28 cellular contexts compared by ENCODE assay signal in genomic region chr1:39499668-39500067, GRCh38. TPM values are rescaled to one million over a fixed set of nuclear protein-coding genes. Genes with fewer than 3 reads are reported as not detected.
A peak's percentile ranks its signal among the peaks of the same experiment; 100 is the strongest.
DNase-seq lines count a peak whose midpoint lies in the region; ATAC-seq and TF ChIP-seq lines count a peak whose summit lies in the region.
"Had no signal": no experiment of that assay in that cellular context is flagged by ENCODE, and none has a peak within 500 bp of the region (broad histone marks: within the 10 kb centered on the region; RNA-seq: fewer than 3 reads in every experiment).

No MANE protein-coding gene starts in this region.

- 41% methylated on average over 5 of the region's 5 CpGs for WGBS in esophagus muscularis mucosa
- 31% methylated on average over 5 of the region's 5 CpGs for WGBS in right cardiac atrium
- WGBS in ovary, 3 donors = 20 to 32% (median 21%) methylated on average over 5 of the region's 5 CpGs

- ATAC-seq in right cardiac atrium (peak; percentile 80), upper lobe of right lung (peak; percentile 37)
- ATAC-seq: stimulated activated naive CD8-positive, alpha-beta T cell treated with anti-CD3 and anti-CD28 coated beads, Interleukin-15, Interleukin-2, amounts not matched to agents 100 U/mL and 50 U/mL, for 24 hours had no signal

- H3K4me3 ChIP-seq in esophagus muscularis mucosa (no peak overlapping the region), right cardiac atrium (ENCODE audit: low read length) (no peak overlapping the region), ovary (no peak overlapping the region), upper lobe of right lung (no peak overlapping the region)
- H3K4me3 ChIP-seq: colonic mucosa, GM12878, lung, MG63 had no signal

- H3K27ac ChIP-seq in esophagus muscularis mucosa (replicated peaks in 1 of 4) (peak overlapping the region; percentile 14 to 67 (median 46)), right cardiac atrium (ENCODE audit: low read length) (peak overlapping the region; percentile 73), ovary (peak overlapping the region; percentile 47 to 63), upper lobe of right lung (no peak overlapping the region)
- H3K27ac ChIP-seq: colonic mucosa, HL-60, KMS-11 had no signal

- intact Hi-C loops in esophagus muscularis mucosa (cut with DNase I) (no loop called here), right cardiac atrium (cut with DNase I) (no loop called here), ovary (cut with DNase I) (no loop called here), upper lobe of right lung (cut with DNase I) (no loop called here)

- TF ChIP-seq CTCF in esophagus muscularis mucosa (IDR thresholded peaks at IDR 0.05) = no peak
- no peak for TF ChIP-seq CTCF in ovary (IDR thresholded peaks at IDR 0.05)
- no peak for TF ChIP-seq CTCF in upper lobe of right lung (IDR thresholded peaks at IDR 0.05)

- H3K4me1 ChIP-seq in esophagus muscularis mucosa (peaks cover 7 to 27% (median 8%) of the 10 kb centered on the region in 4 donors), right cardiac atrium (ENCODE audit: control insufficient read depth, insufficient read depth, low read length) (no peaks in the 10 kb centered on the region), ovary (ENCODE audit: insufficient read depth) (peaks cover 16% of the 10 kb centered on the region), upper lobe of right lung (no peaks in the 10 kb centered on the region)
- H3K4me1 ChIP-seq: colonic mucosa had no signal

- H3K27me3 ChIP-seq in esophagus muscularis mucosa (peaks cover 0 to 15% (median 0%) of the 10 kb centered on the region in 4 donors), right cardiac atrium (ENCODE audit: control insufficient read depth, insufficient read depth) (no peaks in the 10 kb centered on the region), ovary (no peaks in the 10 kb centered on the region), upper lobe of right lung (no peaks in the 10 kb centered on the region)
- H3K27me3 ChIP-seq: colonic mucosa, MG63 had no signal

- no peaks in the 10 kb centered on the region for H3K36me3 ChIP-seq in esophagus muscularis mucosa
- no peaks in the 10 kb centered on the region for H3K36me3 ChIP-seq in ovary
- H3K36me3 ChIP-seq in upper lobe of right lung = no peaks in the 10 kb centered on the region
- H3K36me3 ChIP-seq: colonic mucosa, MG63 had no signal

- DNase-seq in esophagus muscularis mucosa (ENCODE audit: extremely low spot score) = no peak
- DNase-seq in right cardiac atrium = peak; percentile 55 to 82 (median 81)
- DNase-seq in ovary = peak in 4 of 5 donors; percentile 54 to 69 (median 64)
- no peak for DNase-seq in upper lobe of right lung
- DNase-seq in NAMALWA (ENCODE audit: low spot score) = no peak
- no peak for DNase-seq in activated effector memory CD4-positive, alpha-beta T cell treated with anti-CD3 and anti-CD28 coated beads, Interleukin-2, amount 50 U/mL, for 16 hours
- no peak for DNase-seq in Ammon's horn (ENCODE audit: low spot score)
- no peak for DNase-seq in dedifferentiated amniotic fluid mesenchymal stem cell (ENCODE audit: extremely low spot score)
- DNase-seq: activated CD4-positive, alpha-beta memory T cell treated with anti-CD3 and anti-CD28 coated beads, Interleukin-2, amount 10 ng/mL, durations not matched to agents 7 days and 5 days; activated CD4-positive, alpha-beta T cell treated with anti-CD3 and anti-CD28 coated beads for 1 hour; activated CD8-positive, alpha-beta memory T cell treated with anti-CD3 and anti-CD28 coated beads, Interleukin-2, amount 50 U/mL, for 4 hours; activated naive CD4-positive, alpha-beta T cell treated with anti-CD3 and anti-CD28 coated beads, Interleukin-2, amount 50 U/mL, for 16 hours; amniotic stem cell; colonic mucosa; effector CD8-positive, alpha-beta T cell; glutamatergic neuron; islet precursor cell; MG63; NCI-H345; SHP77 treated with DMSO at 0.1 percent for 48 hours; stimulated activated CD4-positive, alpha-beta T cell treated with anti-CD3 and anti-CD28 coated beads, Interleukin-2, amount 100 ng/mL, for 24 hours; stimulated activated naive CD8-positive, alpha-beta T cell treated with anti-CD3 and anti-CD28 coated beads, Interleukin-15, Interleukin-2, amounts not matched to agents 100 U/mL and 50 U/mL, for 24 hours had no signal

- H3K9me3 ChIP-seq in esophagus muscularis mucosa (no peaks in the 10 kb centered on the region), right cardiac atrium (ENCODE audit: control insufficient read depth, low read length) (no peaks in the 10 kb centered on the region), ovary (no peaks in the 10 kb centered on the region), upper lobe of right lung (no peaks in the 10 kb centered on the region)
- H3K9me3 ChIP-seq: colonic mucosa, MG63 had no signal

- TF ChIP-seq EP300 in esophagus muscularis mucosa (IDR thresholded peaks at IDR 0.05) (no peak), ovary (IDR thresholded peaks at IDR 0.05) (no peak)

- TF ChIP-seq POLR2A in esophagus muscularis mucosa (IDR thresholded peaks at IDR 0.05; ENCODE audit: low read depth) (no peak), ovary (IDR thresholded peaks at IDR 0.05) (no peak)

RNA-seq across cellular contexts. Expression of gene BMP8A, which starts 8.2 kb away (rescaled TPM):
- total RNA-seq in esophagus muscularis mucosa = 1 to 10 TPM in 3 of 4 donors, under 1 TPM in 1; 0.99 to 3.0 (median 2.2) TPM
- total RNA-seq in right cardiac atrium = 1 to 10 TPM; 1.6 to 2.5 (median 2.2) TPM
- 0.32 TPM for polyA plus RNA-seq in right cardiac atrium
- 10 to 100 TPM in 2 of 7 donors, 1 to 10 TPM in 5; 1.4 to 11.0 (median 6.9) TPM for total RNA-seq in ovary
- polyA plus RNA-seq in ovary = 1 to 10 TPM in 1 of 2 donors, not detected in 1; 1.2 TPM
- total RNA-seq in upper lobe of right lung = 0.29 TPM
- total RNA-seq: activated CD4-positive, alpha-beta memory T cell treated with anti-CD3 and anti-CD28 coated beads, Interleukin-2, amount 10 ng/mL, durations not matched to agents 7 days and 5 days; GM12878; H4; T-helper 2 cell treated with Interferon-gamma antibody and Interleukin-4, amounts not matched to agents 100 ng/mL and 5 ng/mL, for 36 hours had no signal
- polyA plus RNA-seq: GM12878 had no signal

Comparison
In these comparisons a context has a peak if more than half of its experiments do, and no peak if none do; other contexts are left out.
1. DNase-seq: peak in right cardiac atrium (3 of 3) and ovary (4 of 5); none in esophagus muscularis mucosa (single experiment), upper lobe of right lung (single experiment), NAMALWA (single experiment), activated effector memory CD4-positive, alpha-beta T cell treated with anti-CD3 and anti-CD28 coated beads, Interleukin-2, amount 50 U/mL, for 16 hours (single experiment), Ammon's horn (single experiment) and dedifferentiated amniotic fluid mesenchymal stem cell (single experiment).